In genomic region chr13:23876265-23876664, GRCh38 we compare ENCODE assay signal across 9 cellular contexts. TPM values are rescaled to one million over a fixed set of nuclear protein-coding genes. Genes with fewer than 3 reads are reported as not detected.
DNase-seq lines count a peak whose midpoint lies in the region; ATAC-seq and TF ChIP-seq lines count a peak whose summit lies in the region.
"Had no signal": no experiment of that assay in that cellular context is flagged by ENCODE, and none has a peak within 500 bp of the region (broad histone marks: within the 10 kb centered on the region; RNA-seq: fewer than 3 reads in every experiment).

No MANE protein-coding gene starts in this region.

- H3K4me1 Mint-ChIP-seq in CD8-positive, alpha-beta T cell (ENCODE audit: low read depth): no peaks in the 10 kb centered on the region

- no peaks in the 10 kb centered on the region for H3F3A ChIP-seq in Loucy (ENCODE audit: low read depth)

- H3K27me3 ChIP-seq in Loucy (ENCODE audit: insufficient read depth, low read length, poor library complexity, severe bottlenecking): no peaks in the 10 kb centered on the region
- H3K27me3 ChIP-seq in CD8-positive, alpha-beta T cell (ENCODE audit: insufficient read depth, low read length): no peaks in the 10 kb centered on the region

- no peak for TF ChIP-seq POLR2A in lower leg skin (IDR thresholded peaks at IDR 0.05)

- no peaks in the 10 kb centered on the region for H3K9me3 Mint-ChIP-seq in CD8-positive, alpha-beta T cell

- no peaks in the 10 kb centered on the region for H3K9me2 ChIP-seq in Loucy (replicated peaks; ENCODE audit: low read depth, low read length)

- TF ChIP-seq CTCF in Loucy (conservative IDR thresholded peaks at IDR 0.05; ENCODE audit: low read length) (peak; percentile 72), lower leg skin (IDR thresholded peaks at IDR 0.05) (no peak)
- TF ChIP-seq CTCF in CD8-positive, alpha-beta T cell (IDR thresholded peaks at IDR 0.05): no peak

- H3K4me3 Mint-ChIP-seq in CD8-positive, alpha-beta T cell: no peak overlapping the region
- H3K4me3 Mint-ChIP-seq: B cell had no signal

- no peak overlapping the region for H2AFZ ChIP-seq in Loucy (ENCODE audit: low read length)

- no peak overlapping the region for H3K4me3 ChIP-seq in Loucy (ENCODE audit: low read length, poor library complexity, severe bottlenecking)
- H3K4me3 ChIP-seq in lower leg skin (ENCODE audit: low read depth, poor library complexity, severe bottlenecking): no peak overlapping the region
- no peak overlapping the region for H3K4me3 ChIP-seq in CD8-positive, alpha-beta T cell (ENCODE audit: low read depth, low read length)

- no peaks in the 10 kb centered on the region for H3K4me1 ChIP-seq in Loucy (ENCODE audit: insufficient read depth, low read length, poor library complexity, severe bottlenecking)
- H3K4me1 ChIP-seq in CD8-positive, alpha-beta T cell (ENCODE audit: insufficient read depth, low read length): no peaks in the 10 kb centered on the region

- peaks cover 35% of the 10 kb centered on the region for H3K36me3 Mint-ChIP-seq in CD8-positive, alpha-beta T cell

- no peaks in the 10 kb centered on the region for H3K27me3 Mint-ChIP-seq in CD8-positive, alpha-beta T cell (ENCODE audit: low read depth)
- H3K27me3 Mint-ChIP-seq: B cell had no signal

- no peaks in the 10 kb centered on the region for H3K79me2 ChIP-seq in Loucy (ENCODE audit: insufficient read depth, low read length)

- WGBS in lower leg skin, 2 donors: 37 to 56% methylated on average over 2 of the region's 2 CpGs

- peak; percentile 2 for DNase-seq in NCI-H2227 (lab: John Stamatoyannopoulos, UW; ENCODE audit: unreplicated experiment)
- DNase-seq in NCI-H2227 treated with DMSO at 0.1 percent for 48 hours (lab: John Stamatoyannopoulos, UW): no peak
- peak; percentile 37 for DNase-seq in dermis blood vessel endothelial cell
- peak; percentile 62 for DNase-seq in pons (ENCODE audit: low spot score)
- DNase-seq in lower leg skin (ENCODE audit: low spot score in 2 of 2): no peak
- no peak for DNase-seq in CD8-positive, alpha-beta T cell
- DNase-seq in activated CD4-positive, CD25-positive, alpha-beta regulatory T cell treated with anti-CD3 and anti-CD28 coated beads, Interleukin-2, amount 50 U/mL, for 72 hours: no peak

- no peaks in the 10 kb centered on the region for H4K20me1 ChIP-seq in Loucy (ENCODE audit: insufficient read depth, low read length, poor library complexity, severe bottlenecking)

- no peaks in the 10 kb centered on the region for H3K36me3 ChIP-seq in Loucy (ENCODE audit: insufficient read depth, low read length)
- no peaks in the 10 kb centered on the region for H3K36me3 ChIP-seq in CD8-positive, alpha-beta T cell (ENCODE audit: insufficient read depth, low read length)

- H3K9ac ChIP-seq in Loucy (ENCODE audit: low read depth, low read length, poor library complexity, severe bottlenecking): no peak overlapping the region

- no peak overlapping the region for H3K27ac Mint-ChIP-seq in CD8-positive, alpha-beta T cell
- H3K27ac Mint-ChIP-seq: B cell had no signal

- no peak overlapping the region for H3K4me2 ChIP-seq in Loucy (ENCODE audit: low read depth, low read length, poor library complexity, severe bottlenecking)

- CTCF ChIA-PET in CD8-positive, alpha-beta T cell (lab: Charles Lee): interaction anchor here (0.6 kb wide), 1 partner anchor 113 kb away, joined by 3 read pairs; no protein-coding TSS in a partner anchor

- no peak overlapping the region for H3K27ac ChIP-seq in CD8-positive, alpha-beta T cell (ENCODE audit: low read depth, low read length)

- no peaks in the 10 kb centered on the region for H3K9me3 ChIP-seq in Loucy (ENCODE audit: insufficient read depth, low read depth, low read length)
- no peaks in the 10 kb centered on the region for H3K9me3 ChIP-seq in CD8-positive, alpha-beta T cell (ENCODE audit: low read length)

- no peak for ATAC-seq in CD8-positive, alpha-beta T cell

- intact Hi-C loops in lower leg skin (cut with DNase I; ENCODE audit: low total_unique reads): no loop called here
- intact Hi-C loops in CD8-positive, alpha-beta T cell (cut with DNase I, micrococcal nuclease): no loop called here

- POLR2A ChIA-PET in CD8-positive, alpha-beta T cell (lab: Charles Lee): no interaction called here

RNA-seq across cellular contexts. Expression of gene MIPEP, which starts 12.9 kb away (rescaled TPM):
- total RNA-seq in dermis blood vessel endothelial cell (9.6 and 14.0 TPM in 2 replicates), lower leg skin (10 to 100 TPM; 22.8 to 50.4 (median 32.5) TPM)
- 1 to 10 TPM; 3.0 to 3.8 TPM for total RNA-seq in CD8-positive, alpha-beta T cell

RNA-seq across cellular contexts. Expression of gene C1QTNF9B, which starts 21.0 kb away (rescaled TPM):
- total RNA-seq in dermis blood vessel endothelial cell (not detected in 2 replicates), lower leg skin (not detected)
- not detected for total RNA-seq in CD8-positive, alpha-beta T cell
- total RNA-seq: B cell had no signal

Comparison
In these comparisons a context has a peak if more than half of its experiments do, and no peak if none do; other contexts are left out.
1. DNase-seq: peak in NCI-H2227 (single experiment), dermis blood vessel endothelial cell (single experiment) and pons (single experiment); none in NCI-H2227 treated with DMSO at 0.1 percent for 48 hours (single experiment), lower leg skin (0 of 2), CD8-positive, alpha-beta T cell (0 of 7) and activated CD4-positive, CD25-positive, alpha-beta regulatory T cell treated with anti-CD3 and anti-CD28 coated beads, Interleukin-2, amount 50 U/mL, for 72 hours (single experiment).